In the genomic region with DNA sequence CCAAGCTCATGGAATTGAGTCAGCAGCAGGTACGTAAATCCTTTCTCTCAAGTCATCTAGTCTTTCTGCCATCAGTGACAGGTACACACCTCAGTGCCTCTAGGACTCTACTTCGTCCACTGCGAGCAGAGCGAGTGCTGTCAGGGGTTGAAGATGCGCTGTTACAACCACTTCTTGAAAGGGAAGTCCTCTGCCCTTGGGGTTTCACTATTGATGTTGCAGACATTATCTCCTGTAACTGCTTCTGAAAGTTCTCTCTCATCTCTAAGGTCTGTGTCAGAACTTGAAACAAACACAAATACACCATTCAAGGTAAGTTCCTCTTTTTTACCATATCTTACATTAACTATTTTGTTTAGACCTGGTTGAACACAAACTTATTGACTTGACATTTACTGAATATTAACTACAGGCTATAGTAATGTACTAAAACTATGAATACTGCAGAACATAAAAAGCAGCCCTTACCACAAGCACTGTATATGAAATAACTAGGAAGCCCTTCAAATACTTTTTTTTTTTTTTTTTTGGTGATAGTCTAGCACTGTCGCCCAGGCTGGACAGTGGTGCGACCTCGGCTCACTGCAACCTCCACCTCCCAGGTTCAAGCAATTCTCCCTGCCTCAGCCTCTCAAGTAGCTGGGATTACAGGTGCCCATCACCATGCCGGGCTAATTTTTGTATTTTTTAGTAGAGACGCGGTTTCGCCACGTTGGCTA, we compare ENCODE assay signal across 1 cellular context.
TF ChIP-seq lines count a peak whose summit lies in the region.

No MANE protein-coding gene starts in this region.

TF ChIP-seq in WTC11, 78 proteins besides CTCF, POLR2A, EP300 and RAD21 (continued from another document):
- TF ChIP-seq, protein P1, sequence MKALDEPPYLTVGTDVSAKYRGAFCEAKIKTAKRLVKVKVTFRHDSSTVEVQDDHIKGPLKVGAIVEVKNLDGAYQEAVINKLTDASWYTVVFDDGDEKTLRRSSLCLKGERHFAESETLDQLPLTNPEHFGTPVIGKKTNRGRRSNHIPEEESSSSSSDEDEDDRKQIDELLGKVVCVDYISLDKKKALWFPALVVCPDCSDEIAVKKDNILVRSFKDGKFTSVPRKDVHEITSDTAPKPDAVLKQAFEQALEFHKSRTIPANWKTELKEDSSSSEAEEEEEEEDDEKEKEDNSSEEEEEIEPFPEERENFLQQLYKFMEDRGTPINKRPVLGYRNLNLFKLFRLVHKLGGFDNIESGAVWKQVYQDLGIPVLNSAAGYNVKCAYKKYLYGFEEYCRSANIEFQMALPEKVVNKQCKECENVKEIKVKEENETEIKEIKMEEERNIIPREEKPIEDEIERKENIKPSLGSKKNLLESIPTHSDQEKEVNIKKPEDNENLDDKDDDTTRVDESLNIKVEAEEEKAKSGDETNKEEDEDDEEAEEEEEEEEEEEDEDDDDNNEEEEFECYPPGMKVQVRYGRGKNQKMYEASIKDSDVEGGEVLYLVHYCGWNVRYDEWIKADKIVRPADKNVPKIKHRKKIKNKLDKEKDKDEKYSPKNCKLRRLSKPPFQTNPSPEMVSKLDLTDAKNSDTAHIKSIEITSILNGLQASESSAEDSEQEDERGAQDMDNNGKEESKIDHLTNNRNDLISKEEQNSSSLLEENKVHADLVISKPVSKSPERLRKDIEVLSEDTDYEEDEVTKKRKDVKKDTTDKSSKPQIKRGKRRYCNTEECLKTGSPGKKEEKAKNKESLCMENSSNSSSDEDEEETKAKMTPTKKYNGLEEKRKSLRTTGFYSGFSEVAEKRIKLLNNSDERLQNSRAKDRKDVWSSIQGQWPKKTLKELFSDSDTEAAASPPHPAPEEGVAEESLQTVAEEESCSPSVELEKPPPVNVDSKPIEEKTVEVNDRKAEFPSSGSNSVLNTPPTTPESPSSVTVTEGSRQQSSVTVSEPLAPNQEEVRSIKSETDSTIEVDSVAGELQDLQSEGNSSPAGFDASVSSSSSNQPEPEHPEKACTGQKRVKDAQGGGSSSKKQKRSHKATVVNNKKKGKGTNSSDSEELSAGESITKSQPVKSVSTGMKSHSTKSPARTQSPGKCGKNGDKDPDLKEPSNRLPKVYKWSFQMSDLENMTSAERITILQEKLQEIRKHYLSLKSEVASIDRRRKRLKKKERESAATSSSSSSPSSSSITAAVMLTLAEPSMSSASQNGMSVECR (CRISPR knock-in tag; IDR thresholded peaks at IDR 0.05; ENCODE audit: borderline replicate concordance), result no peak
- no peak for TF ChIP-seq NFYB (CRISPR knock-in tag; conservative IDR thresholded peaks at IDR 0.05; ENCODE audit: low read depth)
- no peak for TF ChIP-seq TP53 (CRISPR knock-in tag; IDR thresholded peaks at IDR 0.05)
- TF ChIP-seq CREB1 (CRISPR knock-in tag; IDR thresholded peaks at IDR 0.05), result no peak
- no peak for TF ChIP-seq IRF2 (CRISPR knock-in tag; IDR thresholded peaks at IDR 0.05; ENCODE audit: borderline replicate concordance, low read depth)
